ENCODE assay signal across 15 cellular contexts in genomic region chr14:85731198-85731597, GRCh38.
DNase-seq lines count a peak whose midpoint lies in the region; ATAC-seq and TF ChIP-seq lines count a peak whose summit lies in the region.
"Had no signal": no experiment of that assay in that cellular context is flagged by ENCODE, and none has a peak within 500 bp of the region (broad histone marks: within the 10 kb centered on the region; RNA-seq: fewer than 3 reads in every experiment).

No MANE protein-coding gene starts in this region.

- no peak overlapping the region for H4K12ac ChIP-seq in trophoblast cell (ENCODE audit: low read depth, low read length)

- no peak overlapping the region for H2BK120ac ChIP-seq in trophoblast cell (ENCODE audit: insufficient read depth, low read length, poor library complexity)

- TF ChIP-seq POLR2A in tibial nerve (IDR thresholded peaks at IDR 0.05) (no peak), esophagus muscularis mucosa (IDR thresholded peaks at IDR 0.05; ENCODE audit: low read depth) (no peak)

- no peak overlapping the region for H3K27ac Mint-ChIP-seq in HFFc6
- H3K27ac Mint-ChIP-seq: natural killer cell treated with Interleukin-12 subunit alpha and Interleukin-12 subunit beta and Interleukin-15 and Interleukin-18, amount 100 ng/mL, for 72 hours; T-cell had no signal

- no peak overlapping the region for H4K8ac ChIP-seq in trophoblast cell (ENCODE audit: low read depth, low read length)

- TF ChIP-seq EP300 in tibial nerve (IDR thresholded peaks at IDR 0.05) (peak in 1 of 2 donors; percentile 78), esophagus muscularis mucosa (IDR thresholded peaks at IDR 0.05) (no peak)

- peak; percentile 11 for DNase-seq in HFFc6
- peak; percentile 65 for DNase-seq in choroid plexus epithelial cell (ENCODE audit: low read depth)
- DNase-seq in kidney glomerular epithelial cell (lab: John Stamatoyannopoulos, UW), result peak; percentile 21
- DNase-seq in tibial nerve (ENCODE audit: low spot score in 2 of 2), result peak; percentile 39 to 67
- no peak for DNase-seq in esophagus muscularis mucosa (ENCODE audit: extremely low spot score)
- no peak for DNase-seq in trophoblast cell
- no peak for DNase-seq in NCI-H2196 (lab: John Stamatoyannopoulos, UW; ENCODE audit: unreplicated experiment)
- DNase-seq: activated CD4-positive, alpha-beta T cell treated with anti-CD3 and anti-CD28 coated beads for 4 hours; activated T-cell treated with anti-CD3 and anti-CD28 coated beads, Interleukin-2, amount 50 U/mL, for 48 hours; MM.1S; NCI-H345; PC-3; T-cell had no signal

- H3K9me3 ChIP-seq in tibial nerve, result no peaks in the 10 kb centered on the region
- no peaks in the 10 kb centered on the region for H3K9me3 ChIP-seq in esophagus muscularis mucosa
- no peaks in the 10 kb centered on the region for H3K9me3 ChIP-seq in trophoblast cell (ENCODE audit: insufficient read depth, low read depth, low read length)

- H3K4me1 ChIP-seq in tibial nerve (no peaks in the 10 kb centered on the region), esophagus muscularis mucosa (no peaks in the 10 kb centered on the region), trophoblast cell (ENCODE audit: control insufficient read depth in 1 of 2, insufficient read depth in 2 of 2, low read length in 2 of 2) (no peaks in the 10 kb centered on the region)

- no peaks in the 10 kb centered on the region; the same call in 1 of the 2 replicates for H3K9me3 Mint-ChIP-seq in HFFc6
- H3K9me3 Mint-ChIP-seq: T-cell had no signal

- intact Hi-C loops in esophagus muscularis mucosa (cut with DNase I), result no loop called here

- H3K79me2 ChIP-seq in trophoblast cell (ENCODE audit: control insufficient read depth, insufficient read depth, low read length, poor library complexity), result no peaks in the 10 kb centered on the region

- H3K4me1 Mint-ChIP-seq in HFFc6 (ENCODE audit: low read depth), result no peaks in the 10 kb centered on the region
- H3K4me1 Mint-ChIP-seq: T-cell had no signal

- no peak overlapping the region for H2BK12ac ChIP-seq in trophoblast cell (ENCODE audit: low read length)

- no peak overlapping the region for H2AK5ac ChIP-seq in trophoblast cell (ENCODE audit: low read length)

- H3K4me3 ChIP-seq in choroid plexus epithelial cell (ENCODE audit: low read depth, low read length), result no peak overlapping the region
- H3K4me3 ChIP-seq in tibial nerve, result no peak overlapping the region
- H3K4me3 ChIP-seq in esophagus muscularis mucosa, result no peak overlapping the region
- H3K4me3 ChIP-seq in trophoblast cell (ENCODE audit: low read depth, low read length), result no peak overlapping the region

- H2AFZ ChIP-seq in trophoblast cell (ENCODE audit: insufficient read depth, low read length, poor library complexity), result no peak overlapping the region

- no peak overlapping the region for H3K14ac ChIP-seq in trophoblast cell (ENCODE audit: low read length)

- H3K4me3 Mint-ChIP-seq in HFFc6, result no peak overlapping the region
- H3K4me3 Mint-ChIP-seq: natural killer cell treated with Interleukin-12 subunit alpha and Interleukin-12 subunit beta and Interleukin-15 and Interleukin-18, amount 100 ng/mL, for 72 hours; T-cell had no signal

- H3K18ac ChIP-seq in trophoblast cell (ENCODE audit: low read length), result no peak overlapping the region

- H3K4me2 ChIP-seq in trophoblast cell (ENCODE audit: low read length), result no peak overlapping the region

- no peak overlapping the region for H4K91ac ChIP-seq in trophoblast cell (ENCODE audit: low read depth, low read length)

- H3K9ac ChIP-seq in trophoblast cell (ENCODE audit: low read length), result no peak overlapping the region

- H3K27me3 ChIP-seq in tibial nerve (no peaks in the 10 kb centered on the region), esophagus muscularis mucosa (no peaks in the 10 kb centered on the region), trophoblast cell (ENCODE audit: insufficient read depth, low read length) (no peaks in the 10 kb centered on the region)

- no peaks in the 10 kb centered on the region for H3K36me3 Mint-ChIP-seq in HFFc6 (ENCODE audit: low read depth)
- H3K36me3 Mint-ChIP-seq: natural killer cell treated with Interleukin-12 subunit alpha and Interleukin-12 subunit beta and Interleukin-15 and Interleukin-18, amount 100 ng/mL, for 72 hours; T-cell had no signal

- no peak overlapping the region for H2BK5ac ChIP-seq in trophoblast cell (ENCODE audit: low read depth, low read length, poor library complexity)

- H3K27ac ChIP-seq in tibial nerve (peak overlapping the region in 2 of 4 donors; percentile 34 to 71), esophagus muscularis mucosa (replicated peaks in 1 of 4) (no peak overlapping the region), trophoblast cell (ENCODE audit: low read depth, low read length) (no peak overlapping the region)

- no peak for ATAC-seq in GM21619 (IDR thresholded peaks at IDR 0.05; ENCODE audit: unreplicated experiment)
- ATAC-seq: natural killer cell treated with Interleukin-12 subunit alpha and Interleukin-12 subunit beta and Interleukin-15 and Interleukin-18, amount 100 ng/mL, for 72 hours; PC-3; T-cell had no signal

- no peak overlapping the region for H3K4ac ChIP-seq in trophoblast cell (ENCODE audit: low read depth, low read length)

- peaks cover 2% of the 10 kb centered on the region for H3K27me3 Mint-ChIP-seq in HFFc6 (ENCODE audit: insufficient read depth)
- H3K27me3 Mint-ChIP-seq: T-cell had no signal

- TF ChIP-seq CTCF in HFFc6 (IDR thresholded peaks at IDR 0.05), result no peak
- no peak for TF ChIP-seq CTCF in choroid plexus epithelial cell (conservative IDR thresholded peaks at IDR 0.05; ENCODE audit: low read depth, low read length)
- no peak for TF ChIP-seq CTCF in tibial nerve (IDR thresholded peaks at IDR 0.05)
- TF ChIP-seq CTCF in esophagus muscularis mucosa (IDR thresholded peaks at IDR 0.05), result no peak

- H3K36me3 ChIP-seq in tibial nerve, result no peaks in the 10 kb centered on the region
- no peaks in the 10 kb centered on the region for H3K36me3 ChIP-seq in esophagus muscularis mucosa
- no peaks in the 10 kb centered on the region for H3K36me3 ChIP-seq in trophoblast cell (ENCODE audit: control insufficient read depth in 1 of 2, insufficient read depth in 2 of 2, low read length in 2 of 2)

- no peak overlapping the region for H3K23ac ChIP-seq in trophoblast cell (ENCODE audit: low read length)

- H3K79me1 ChIP-seq in trophoblast cell (ENCODE audit: low read length), result no peaks in the 10 kb centered on the region

Comparison
In these comparisons a context has a peak if more than half of its experiments do, and no peak if none do; other contexts are left out.
1. DNase-seq: peak in HFFc6 (single experiment), choroid plexus epithelial cell (single experiment), kidney glomerular epithelial cell (single experiment) and tibial nerve (2 of 2); none in esophagus muscularis mucosa (single experiment), trophoblast cell (0 of 2) and NCI-H2196 (single experiment).